In the genomic region with DNA sequence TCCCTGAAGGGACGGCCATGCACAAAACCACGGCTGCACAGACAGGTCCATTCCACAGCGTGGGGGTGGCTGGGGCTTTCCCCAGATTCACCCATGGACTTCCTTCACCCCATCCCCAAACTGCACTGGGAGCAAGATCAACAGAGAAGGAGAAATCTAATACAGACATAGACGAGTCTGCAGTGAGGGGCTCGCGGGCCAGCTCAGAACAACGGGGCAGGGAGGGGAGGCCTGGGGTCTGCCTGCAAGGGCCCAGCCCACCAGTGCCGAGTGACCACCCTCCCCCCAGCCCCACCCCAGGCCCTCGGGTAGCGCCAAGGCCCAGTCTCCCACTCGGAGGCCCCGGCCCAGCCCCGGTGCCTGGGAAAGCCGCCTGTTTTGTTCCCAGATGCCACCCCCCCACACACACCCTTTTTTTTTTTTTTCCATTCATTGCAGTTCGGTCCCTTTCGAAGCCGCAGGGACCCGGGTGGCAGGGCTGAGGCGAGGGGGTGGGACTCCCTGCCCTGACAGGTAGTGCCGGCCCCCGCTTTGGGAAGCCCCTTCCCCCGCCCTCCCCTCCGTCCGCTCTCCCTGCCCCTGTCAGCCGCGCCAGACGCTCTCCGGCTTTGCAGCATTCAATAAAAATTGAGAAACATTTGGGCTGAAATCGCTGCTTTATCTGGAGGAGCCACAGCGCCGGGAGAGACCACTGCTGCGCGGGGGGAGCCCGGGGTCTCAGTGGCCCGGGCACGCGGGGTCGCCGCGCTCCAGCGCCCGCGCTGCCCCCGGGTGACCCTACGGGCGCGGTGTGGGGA, we compare ENCODE assay signal across 1 cellular context.
TF ChIP-seq lines count a peak whose summit lies in the region.

No MANE protein-coding gene starts in this region.

TF ChIP-seq in HepG2, 621 proteins besides CTCF, POLR2A, EP300 and RAD21:
- TF ChIP-seq ZNF746 (CRISPR knock-in tag; IDR thresholded peaks at IDR 0.05) (no peak), ZNF350 (CRISPR knock-in tag; IDR thresholded peaks at IDR 0.05; ENCODE audit: borderline replicate concordance, low read depth) (no peak), ARNT2 (CRISPR knock-in tag; IDR thresholded peaks at IDR 0.05; ENCODE audit: low read depth) (no peak), BCLAF1 (IDR thresholded peaks at IDR 0.05) (no peak), ZNF567 (CRISPR knock-in tag; IDR thresholded peaks at IDR 0.05; ENCODE audit: borderline replicate concordance) (no peak), BHLHE40 (IDR thresholded peaks at IDR 0.05; ENCODE audit: low read length) (peak; percentile 45; the same call in 1 of the 2 replicates)
- TF ChIP-seq, protein P1, sequence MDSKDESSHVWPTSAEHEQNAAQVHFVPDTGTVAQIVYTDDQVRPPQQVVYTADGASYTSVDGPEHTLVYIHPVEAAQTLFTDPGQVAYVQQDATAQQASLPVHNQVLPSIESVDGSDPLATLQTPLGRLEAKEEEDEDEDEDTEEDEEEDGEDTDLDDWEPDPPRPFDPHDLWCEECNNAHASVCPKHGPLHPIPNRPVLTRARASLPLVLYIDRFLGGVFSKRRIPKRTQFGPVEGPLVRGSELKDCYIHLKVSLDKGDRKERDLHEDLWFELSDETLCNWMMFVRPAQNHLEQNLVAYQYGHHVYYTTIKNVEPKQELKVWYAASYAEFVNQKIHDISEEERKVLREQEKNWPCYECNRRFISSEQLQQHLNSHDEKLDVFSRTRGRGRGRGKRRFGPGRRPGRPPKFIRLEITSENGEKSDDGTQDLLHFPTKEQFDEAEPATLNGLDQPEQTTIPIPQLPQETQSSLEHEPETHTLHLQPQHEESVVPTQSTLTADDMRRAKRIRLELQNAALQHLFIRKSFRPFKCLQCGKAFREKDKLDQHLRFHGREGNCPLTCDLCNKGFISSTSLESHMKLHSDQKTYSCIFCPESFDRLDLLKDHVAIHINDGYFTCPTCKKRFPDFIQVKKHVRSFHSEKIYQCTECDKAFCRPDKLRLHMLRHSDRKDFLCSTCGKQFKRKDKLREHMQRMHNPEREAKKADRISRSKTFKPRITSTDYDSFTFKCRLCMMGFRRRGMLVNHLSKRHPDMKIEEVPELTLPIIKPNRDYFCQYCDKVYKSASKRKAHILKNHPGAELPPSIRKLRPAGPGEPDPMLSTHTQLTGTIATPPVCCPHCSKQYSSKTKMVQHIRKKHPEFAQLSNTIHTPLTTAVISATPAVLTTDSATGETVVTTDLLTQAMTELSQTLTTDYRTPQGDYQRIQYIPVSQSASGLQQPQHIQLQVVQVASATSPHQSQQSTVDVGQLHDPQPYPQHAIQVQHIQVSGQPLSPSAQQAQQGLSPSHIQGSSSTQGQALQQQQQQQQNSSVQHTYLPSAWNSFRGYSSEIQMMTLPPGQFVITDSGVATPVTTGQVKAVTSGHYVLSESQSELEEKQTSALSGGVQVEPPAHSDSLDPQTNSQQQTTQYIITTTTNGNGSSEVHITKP (CRISPR knock-in tag; IDR thresholded peaks at IDR 0.05; ENCODE audit: low read depth), result peak; percentile 95
TF ChIP-seq in HepG2: peak in this region for 2.
